11 cellular contexts compared by ENCODE assay signal in the genomic region with DNA sequence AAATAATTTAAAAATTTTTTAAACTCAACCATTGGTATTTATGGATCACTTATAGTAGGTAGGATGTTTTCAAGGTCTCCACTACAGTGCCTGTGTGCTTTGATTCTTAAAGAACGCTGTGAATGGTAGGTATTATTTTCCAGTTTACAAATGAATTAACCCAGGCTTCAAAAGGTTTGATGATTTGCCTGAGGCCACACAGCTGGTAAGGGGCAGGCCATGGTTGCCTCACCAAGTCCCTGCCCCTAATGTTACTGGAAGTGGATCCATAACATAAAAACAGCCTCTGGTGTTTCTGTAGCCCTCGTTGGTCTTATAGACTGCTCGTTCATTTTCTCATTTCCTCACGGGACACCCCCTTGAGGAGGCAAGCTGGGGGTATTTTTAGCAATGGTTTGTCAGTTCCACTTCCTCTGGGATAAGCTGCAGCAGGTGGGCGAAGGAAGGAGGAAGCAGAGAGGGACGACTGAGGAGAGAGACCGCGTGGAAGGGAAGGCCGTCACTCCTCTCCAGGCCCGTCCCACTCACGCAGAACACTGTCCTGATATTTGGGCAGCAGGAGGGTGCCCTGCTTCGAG. TPM values are rescaled to one million over a fixed set of nuclear protein-coding genes. Genes with fewer than 3 reads are reported as not detected.
DNase-seq lines count a peak whose midpoint lies in the region; ATAC-seq and TF ChIP-seq lines count a peak whose summit lies in the region.
"Had no signal": no experiment of that assay in that cellular context is flagged by ENCODE, and none has a peak within 500 bp of the region (broad histone marks: within the 10 kb centered on the region; RNA-seq: fewer than 3 reads in every experiment).

No MANE protein-coding gene starts in this region.

- H3K27me3 ChIP-seq in Peyer's patch, result no peaks in the 10 kb centered on the region

- H3K4me3 ChIP-seq in Peyer's patch, result no peak overlapping the region

- H3K27me3 Mint-ChIP-seq in activated CD8-positive, alpha-beta memory T cell treated with anti-CD3 and anti-CD28 coated beads, Interleukin-2, amount 10 ng/mL, durations not matched to agents 7 days and 5 days, result no peaks in the 10 kb centered on the region
- no peaks in the 10 kb centered on the region for H3K27me3 Mint-ChIP-seq in central memory CD8-positive, alpha-beta T cell
- no peaks in the 10 kb centered on the region for H3K27me3 Mint-ChIP-seq in stimulated activated memory B cell treated with anti-CD40 and anti-IgM and Interleukin-4, amounts not matched to agents 10 μg/mL and 1 μg/mL and 100 μg/mL, for 72 hours

- H3K4me1 ChIP-seq in Peyer's patch, result peaks cover 0 to 5% (median 0%) of the 10 kb centered on the region in 4 donors

- no peaks in the 10 kb centered on the region for H3K9me3 ChIP-seq in Peyer's patch

- no peak for ATAC-seq in activated CD8-positive, alpha-beta memory T cell treated with anti-CD3 and anti-CD28 coated beads, Interleukin-2, amount 10 ng/mL, durations not matched to agents 7 days and 5 days
- no peak for ATAC-seq in central memory CD8-positive, alpha-beta T cell (replicated peaks; ENCODE audit: extremely low read depth, poor library complexity, severe bottlenecking)
- peak; percentile 29 for ATAC-seq in stimulated activated memory B cell treated with anti-CD40 and anti-IgM and Interleukin-4, amounts not matched to agents 10 μg/mL and 1 μg/mL and 100 μg/mL, for 72 hours
- no peak for ATAC-seq in HG02763 (IDR thresholded peaks at IDR 0.05; ENCODE audit: unreplicated experiment)

- peaks cover 5% of the 10 kb centered on the region for H3K36me3 Mint-ChIP-seq in activated CD8-positive, alpha-beta memory T cell treated with anti-CD3 and anti-CD28 coated beads, Interleukin-2, amount 10 ng/mL, durations not matched to agents 7 days and 5 days
- no peaks in the 10 kb centered on the region for H3K36me3 Mint-ChIP-seq in central memory CD8-positive, alpha-beta T cell (ENCODE audit: insufficient read depth)
- H3K36me3 Mint-ChIP-seq in stimulated activated memory B cell treated with anti-CD40 and anti-IgM and Interleukin-4, amounts not matched to agents 10 μg/mL and 1 μg/mL and 100 μg/mL, for 72 hours, result no peaks in the 10 kb centered on the region
- H3K36me3 Mint-ChIP-seq: immature natural killer cell had no signal

- H3K4me3 Mint-ChIP-seq in activated CD8-positive, alpha-beta memory T cell treated with anti-CD3 and anti-CD28 coated beads, Interleukin-2, amount 10 ng/mL, durations not matched to agents 7 days and 5 days, result no peak overlapping the region
- H3K4me3 Mint-ChIP-seq in central memory CD8-positive, alpha-beta T cell, result no peak overlapping the region
- peak overlapping the region; percentile 37 for H3K4me3 Mint-ChIP-seq in stimulated activated memory B cell treated with anti-CD40 and anti-IgM and Interleukin-4, amounts not matched to agents 10 μg/mL and 1 μg/mL and 100 μg/mL, for 72 hours
- H3K4me3 Mint-ChIP-seq: immature natural killer cell had no signal

- H3K27ac Mint-ChIP-seq in activated CD8-positive, alpha-beta memory T cell treated with anti-CD3 and anti-CD28 coated beads, Interleukin-2, amount 10 ng/mL, durations not matched to agents 7 days and 5 days, result peak overlapping the region; percentile 27
- H3K27ac Mint-ChIP-seq in central memory CD8-positive, alpha-beta T cell (ENCODE audit: low read depth), result peak overlapping the region; percentile 5
- H3K27ac Mint-ChIP-seq in stimulated activated memory B cell treated with anti-CD40 and anti-IgM and Interleukin-4, amounts not matched to agents 10 μg/mL and 1 μg/mL and 100 μg/mL, for 72 hours, result peak overlapping the region; percentile 75
- H3K27ac Mint-ChIP-seq: immature natural killer cell had no signal

- no peak for TF ChIP-seq POLR2A in Peyer's patch (IDR thresholded peaks at IDR 0.05)

- H3K9me3 Mint-ChIP-seq in activated CD8-positive, alpha-beta memory T cell treated with anti-CD3 and anti-CD28 coated beads, Interleukin-2, amount 10 ng/mL, durations not matched to agents 7 days and 5 days (ENCODE audit: low read depth), result no peaks in the 10 kb centered on the region
- H3K9me3 Mint-ChIP-seq in central memory CD8-positive, alpha-beta T cell, result no peaks in the 10 kb centered on the region
- H3K9me3 Mint-ChIP-seq in stimulated activated memory B cell treated with anti-CD40 and anti-IgM and Interleukin-4, amounts not matched to agents 10 μg/mL and 1 μg/mL and 100 μg/mL, for 72 hours, result no peaks in the 10 kb centered on the region
- H3K9me3 Mint-ChIP-seq: immature natural killer cell had no signal

- H3K36me3 ChIP-seq in Peyer's patch, result no peaks in the 10 kb centered on the region

- DNase-seq in activated CD8-positive, alpha-beta memory T cell treated with anti-CD3 and anti-CD28 coated beads, Interleukin-2, amount 10 ng/mL, durations not matched to agents 7 days and 5 days, result no peak
- DNase-seq in activated CD8-positive, alpha-beta memory T cell treated with anti-CD3 and anti-CD28 coated beads, Interleukin-2, amount 50 U/mL, for 4 hours, result no peak
- DNase-seq in LHCN-M2 (ENCODE audit: low read depth), result peak; percentile 49
- DNase-seq in central memory CD8-positive, alpha-beta T cell (ENCODE audit: low spot score in 2 of 2), result no peak
- no peak for DNase-seq in AML-193 (lab: John Stamatoyannopoulos, UW)
- DNase-seq in Peyer's patch, result no peak
- DNase-seq: activated naive CD4-positive, alpha-beta T cell; immature natural killer cell; NCI-H187 treated with DMSO at 0.1 percent for 48 hours had no signal

- peaks cover 35% of the 10 kb centered on the region for H3K4me1 Mint-ChIP-seq in activated CD8-positive, alpha-beta memory T cell treated with anti-CD3 and anti-CD28 coated beads, Interleukin-2, amount 10 ng/mL, durations not matched to agents 7 days and 5 days
- H3K4me1 Mint-ChIP-seq in central memory CD8-positive, alpha-beta T cell, result peaks cover 6% of the 10 kb centered on the region
- H3K4me1 Mint-ChIP-seq in stimulated activated memory B cell treated with anti-CD40 and anti-IgM and Interleukin-4, amounts not matched to agents 10 μg/mL and 1 μg/mL and 100 μg/mL, for 72 hours, result peaks cover 68% of the 10 kb centered on the region

- peak overlapping the region in 1 of 4 donors; percentile 52 for H3K27ac ChIP-seq in Peyer's patch

- TF ChIP-seq CTCF in Peyer's patch (IDR thresholded peaks at IDR 0.05), result no peak

- CTCF ChIA-PET in activated CD8-positive, alpha-beta memory T cell treated with anti-CD3 and anti-CD28 coated beads, Interleukin-2, amount 10 ng/mL, durations not matched to agents 7 days and 5 days (lab: Charles Lee), result no interaction called here

RNA-seq across cellular contexts. Expression of a gene that starts 32.9 kb away (rescaled TPM):
- 100 to 1,000 TPM; 222 to 302 TPM for total RNA-seq in activated CD8-positive, alpha-beta memory T cell treated with anti-CD3 and anti-CD28 coated beads, Interleukin-2, amount 10 ng/mL, durations not matched to agents 7 days and 5 days
- 149 and 156 TPM in 2 replicates for total RNA-seq in LHCN-M2 (2014; rRNA removed)
- 145 TPM for polyA plus RNA-seq in LHCN-M2 (2012)
- total RNA-seq in Peyer's patch, result 100 to 1,000 TPM in 2 of 4 donors, 10 to 100 TPM in 2; 83.3 to 132 (median 106) TPM

Comparison
In these comparisons a context has a peak if more than half of its experiments do, and no peak if none do; other contexts are left out.
1. H3K27ac Mint-ChIP-seq: peak in every context shown above with its lines; median percentile 75 in stimulated activated memory B cell treated with anti-CD40 and anti-IgM and Interleukin-4, amounts not matched to agents 10 μg/mL and 1 μg/mL and 100 μg/mL, for 72 hours; 27 in activated CD8-positive, alpha-beta memory T cell treated with anti-CD3 and anti-CD28 coated beads, Interleukin-2, amount 10 ng/mL, durations not matched to agents 7 days and 5 days; 5 in central memory CD8-positive, alpha-beta T cell.